Comparison of ENCODE assay signal across 8 cellular contexts in the genomic region with DNA sequence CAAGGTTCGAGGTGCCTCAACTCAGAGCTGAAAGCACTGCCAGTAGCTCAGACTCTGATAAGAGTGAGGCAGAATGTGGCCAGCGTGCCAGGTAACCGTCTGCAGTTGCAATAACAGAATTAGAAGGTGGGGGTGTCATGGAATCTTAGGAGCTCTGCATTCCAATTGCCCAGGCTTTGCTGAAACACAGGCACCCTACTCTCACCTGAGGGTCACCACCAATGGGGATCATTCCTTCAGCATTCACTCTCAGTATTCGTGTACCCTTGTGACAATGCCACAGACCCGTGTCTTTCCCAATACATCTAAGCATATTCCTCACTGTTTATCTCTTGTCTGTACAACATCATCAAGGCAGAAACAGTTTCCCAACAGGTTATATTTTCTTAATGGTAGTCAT. TPM values are rescaled to one million over a fixed set of nuclear protein-coding genes. Genes with fewer than 3 reads are reported as not detected.
DNase-seq lines count a peak whose midpoint lies in the region; ATAC-seq, FAIRE-seq and TF ChIP-seq lines count a peak whose summit lies in the region.
"Not testable (repeated sequence)": the region's sequence is repeated elsewhere in the genome, so short reads cannot be mapped to it uniquely, and the experiment has no call there.

A gene with protein sequence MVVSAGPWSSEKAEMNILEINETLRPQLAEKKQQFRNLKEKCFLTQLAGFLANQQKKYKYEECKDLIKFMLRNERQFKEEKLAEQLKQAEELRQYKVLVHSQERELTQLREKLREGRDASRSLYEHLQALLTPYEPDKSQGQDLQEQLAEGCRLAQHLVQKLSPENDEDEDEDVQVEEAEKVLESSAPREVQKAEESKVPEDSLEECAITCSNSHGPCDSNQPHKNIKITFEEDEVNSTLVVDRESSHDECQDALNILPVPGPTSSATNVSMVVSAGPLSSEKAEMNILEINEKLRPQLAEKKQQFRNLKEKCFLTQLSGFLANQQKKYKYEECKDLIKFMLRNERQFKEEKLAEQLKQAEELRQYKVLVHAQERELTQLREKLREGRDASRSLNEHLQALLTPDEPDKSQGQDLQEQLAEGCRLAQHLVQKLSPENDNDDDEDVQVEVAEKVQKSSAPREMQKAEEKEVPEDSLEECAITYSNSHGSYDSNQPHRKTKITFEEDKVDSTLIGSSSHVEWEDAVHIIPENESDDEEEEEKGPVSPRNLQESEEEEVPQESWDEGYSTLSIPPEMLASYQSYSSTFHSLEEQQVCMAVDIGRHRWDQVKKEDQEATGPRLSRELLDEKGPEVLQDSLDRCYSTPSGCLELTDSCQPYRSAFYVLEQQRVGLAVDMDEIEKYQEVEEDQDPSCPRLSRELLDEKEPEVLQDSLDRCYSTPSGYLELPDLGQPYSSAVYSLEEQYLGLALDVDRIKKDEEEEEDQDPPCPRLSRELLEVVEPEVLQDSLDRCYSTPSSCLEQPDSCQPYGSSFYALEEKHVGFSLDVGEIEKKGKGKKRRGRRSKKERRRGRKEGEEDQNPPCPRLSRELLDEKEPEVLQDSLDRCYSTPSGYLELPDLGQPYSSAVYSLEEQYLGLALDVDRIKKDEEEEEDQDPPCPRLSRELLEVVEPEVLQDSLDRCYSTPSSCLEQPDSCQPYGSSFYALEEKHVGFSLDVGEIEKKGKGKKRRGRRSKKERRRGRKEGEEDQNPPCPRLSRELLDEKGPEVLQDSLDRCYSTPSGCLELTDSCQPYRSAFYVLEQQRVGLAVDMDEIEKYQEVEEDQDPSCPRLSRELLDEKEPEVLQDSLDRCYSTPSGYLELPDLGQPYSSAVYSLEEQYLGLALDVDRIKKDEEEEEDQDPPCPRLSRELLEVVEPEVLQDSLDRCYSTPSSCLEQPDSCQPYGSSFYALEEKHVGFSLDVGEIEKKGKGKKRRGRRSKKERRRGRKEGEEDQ (N-terminal part only) (minus strand): TSS at position 101 of the 400 bp plus-strand sequence. CDS start 294 bp downstream, outside the sequence.

- H3K36me3 ChIP-seq in OCI-LY7 (ENCODE audit: insufficient read depth, low read length); breast epithelium; lower lobe of right lung; pancreas; thyroid gland: not testable (repeated sequence)

- H3K9me2 ChIP-seq in OCI-LY7 (ENCODE audit: insufficient read depth, low read length), result not testable (repeated sequence)

- not testable (repeated sequence) for BruUV-seq in OCI-LY7 (replicated peaks; lab: Mats Ljungman, UMichigan)

- not testable (repeated sequence) for TF ChIP-seq POLR2A in breast epithelium (IDR thresholded peaks at IDR 0.05); thyroid gland (IDR thresholded peaks at IDR 0.05)

- not testable (repeated sequence) for FAIRE-seq in pancreas (lab: Jason Lieb, UNC)

- intact Hi-C loops in CD14-positive monocyte (cut with micrococcal nuclease); OCI-LY7 (cut with micrococcal nuclease; ENCODE audit: unreplicated experiment); activated CD4-positive, alpha-beta memory T cell treated with anti-CD3 and anti-CD28 coated beads for 36 hours (cut with micrococcal nuclease); breast epithelium (cut with DNase I; ENCODE audit: low total_unique reads); lower lobe of right lung (cut with DNase I); pancreas (cut with DNase I); thyroid gland (cut with DNase I): not testable (repeated sequence)

- POLR2A ChIA-PET in OCI-LY7 (lab: Charles Lee); activated CD4-positive, alpha-beta memory T cell treated with anti-CD3 and anti-CD28 coated beads for 36 hours (lab: Charles Lee): not testable (repeated sequence)

- H3K36me3 Mint-ChIP-seq in CD14-positive monocyte, result peaks cover 0 to 15% of the 10 kb centered on the region in 2 donors
- not testable (repeated sequence) for H3K36me3 Mint-ChIP-seq in activated CD4-positive, alpha-beta memory T cell treated with anti-CD3 and anti-CD28 coated beads for 36 hours

- TF ChIP-seq CTCF in CD14-positive monocyte (IDR thresholded peaks at IDR 0.05); OCI-LY7 (conservative IDR thresholded peaks at IDR 0.05; ENCODE audit: low read length); breast epithelium (IDR thresholded peaks at IDR 0.05); foreskin keratinocyte (conservative IDR thresholded peaks at IDR 0.05); lower lobe of right lung (IDR thresholded peaks at IDR 0.05); pancreas (IDR thresholded peaks at IDR 0.05); thyroid gland (IDR thresholded peaks at IDR 0.05): not testable (repeated sequence)

- H3K9me3 ChIP-seq in OCI-LY7 (ENCODE audit: low read length); breast epithelium; lower lobe of right lung; pancreas; thyroid gland: not testable (repeated sequence)

- H3K9me3 Mint-ChIP-seq in CD14-positive monocyte; activated CD4-positive, alpha-beta memory T cell treated with anti-CD3 and anti-CD28 coated beads for 36 hours: not testable (repeated sequence)

- H3K4me2 ChIP-seq in OCI-LY7 (ENCODE audit: low read length), result not testable (repeated sequence)

- H3K4me3 Mint-ChIP-seq in CD14-positive monocyte; activated CD4-positive, alpha-beta memory T cell treated with anti-CD3 and anti-CD28 coated beads for 36 hours: not testable (repeated sequence)

- H3K4me1 ChIP-seq in OCI-LY7 (ENCODE audit: insufficient read depth, low read length, poor library complexity, severe bottlenecking); breast epithelium; foreskin keratinocyte; lower lobe of right lung; pancreas; thyroid gland: not testable (repeated sequence)

- DNase-seq in CD14-positive monocyte (ENCODE audit: low spot score); OCI-LY7 (ENCODE audit: low spot score); activated CD4-positive, alpha-beta memory T cell treated with anti-CD3 and anti-CD28 coated beads for 36 hours; breast epithelium (ENCODE audit: low spot score in 2 of 2); foreskin keratinocyte; lower lobe of right lung; pancreas; thyroid gland: not testable (repeated sequence)

- CTCF ChIA-PET in OCI-LY7 (lab: Charles Lee; ENCODE audit: unreplicated experiment); activated CD4-positive, alpha-beta memory T cell treated with anti-CD3 and anti-CD28 coated beads for 36 hours (lab: Charles Lee): not testable (repeated sequence)

- not testable (repeated sequence) for H2AFZ ChIP-seq in OCI-LY7 (ENCODE audit: low read length)

- not testable (repeated sequence) for H3K79me2 ChIP-seq in OCI-LY7 (ENCODE audit: insufficient read depth, low read depth, low read length)

- not testable (repeated sequence) for H3K27ac Mint-ChIP-seq in CD14-positive monocyte; activated CD4-positive, alpha-beta memory T cell treated with anti-CD3 and anti-CD28 coated beads for 36 hours

- not testable (repeated sequence) for H3K27ac ChIP-seq in OCI-LY7 (ENCODE audit: low read depth, low read length, poor library complexity, severe bottlenecking); breast epithelium; foreskin keratinocyte; lower lobe of right lung; pancreas; thyroid gland

- H3K27me3 ChIP-seq in breast epithelium; foreskin keratinocyte; lower lobe of right lung (ENCODE audit: low read depth); pancreas; thyroid gland: not testable (repeated sequence)

- H3K4me1 Mint-ChIP-seq in CD14-positive monocyte; activated CD4-positive, alpha-beta memory T cell treated with anti-CD3 and anti-CD28 coated beads for 36 hours (ENCODE audit: low read depth): not testable (repeated sequence)

- H4K20me1 ChIP-seq in OCI-LY7 (ENCODE audit: insufficient read depth, low read length), result not testable (repeated sequence)

- not testable (repeated sequence) for H3K4me3 ChIP-seq in OCI-LY7 (ENCODE audit: low read depth, low read length, poor library complexity, severe bottlenecking); breast epithelium; lower lobe of right lung; pancreas; thyroid gland (replicated peaks in 1 of 3)

- WGBS in pancreas, 2 donors, result no CpG with 5 or more reads among the region's 5 CpGs
- WGBS in thyroid gland, 2 donors, result no CpG with 5 or more reads among the region's 5 CpGs

- H3K27me3 Mint-ChIP-seq in CD14-positive monocyte (ENCODE audit: low read depth in 3 of 3); activated CD4-positive, alpha-beta memory T cell treated with anti-CD3 and anti-CD28 coated beads for 36 hours: not testable (repeated sequence)

- not testable (repeated sequence) for ATAC-seq in foreskin keratinocyte, lower lobe of right lung, pancreas

RNA-seq across cellular contexts. Expression of the gene that starts here (rescaled TPM):
- 10 to 100 TPM; 31.7 to 48.2 TPM for polyA plus RNA-seq in CD14-positive monocyte
- 14.4 and 21.1 TPM in 2 replicates for total RNA-seq in OCI-LY7 (2014; rRNA removed; shearing (Covaris generic))
- 22.4 and 25.9 TPM in 2 replicates for total RNA-seq in OCI-LY7 (2022)
- 10 to 100 TPM; 17.4 to 19.3 TPM for total RNA-seq in activated CD4-positive, alpha-beta memory T cell treated with anti-CD3 and anti-CD28 coated beads for 36 hours
- 10 to 100 TPM; 29.7 to 59.3 (median 41.9) TPM for total RNA-seq in breast epithelium
- 16.4 and 20.8 TPM in 2 replicates for total RNA-seq in foreskin keratinocyte
- 13.9 and 14.3 TPM in 2 replicates for polyA plus RNA-seq in foreskin keratinocyte
- 18.7 TPM for total RNA-seq in lower lobe of right lung
- 10 to 100 TPM in 5 of 6 donors, 1 to 10 TPM in 1; 5.4 to 24.0 (median 14.5) TPM for total RNA-seq in pancreas
- 10 to 100 TPM; 11.1 to 12.8 TPM for polyA plus RNA-seq in pancreas
- 10 to 100 TPM; 20.5 to 61.3 (median 36.0) TPM for total RNA-seq in thyroid gland
